In genomic region chr22:43407591-43407990, GRCh38 we compare ENCODE assay signal across 1 cellular context.
TF ChIP-seq lines count a peak whose summit lies in the region.

No MANE protein-coding gene starts in this region.

TF ChIP-seq in HepG2, 621 proteins besides CTCF, POLR2A, EP300 and RAD21 (continued from another document):
- TF ChIP-seq ZNF512B (CRISPR knock-in tag; IDR thresholded peaks at IDR 0.05; ENCODE audit: borderline replicate concordance) (no peak), ZBTB10 (CRISPR knock-in tag; IDR thresholded peaks at IDR 0.05; ENCODE audit: borderline replicate concordance) (no peak), CCDC6 (CRISPR knock-in tag; IDR thresholded peaks at IDR 0.05) (peak; percentile 41; the same call in 1 of the 2 replicates), ZNF775 (CRISPR knock-in tag; IDR thresholded peaks at IDR 0.05; ENCODE audit: borderline replicate concordance) (no peak), ZNF513 (CRISPR knock-in tag; conservative IDR thresholded peaks at IDR 0.05) (no peak), BCL3 (CRISPR knock-in tag; IDR thresholded peaks at IDR 0.05) (no peak), FOXA3 (CRISPR knock-in tag; IDR thresholded peaks at IDR 0.05) (no peak), ZNF709 (CRISPR knock-in tag; IDR thresholded peaks at IDR 0.05) (no peak)
